ENCODE assay signal across 9 cellular contexts in genomic region chr12:47268501-47269459, GRCh38.
DNase-seq lines count a peak whose midpoint lies in the region; ATAC-seq and TF ChIP-seq lines count a peak whose summit lies in the region.
"Had no signal": no experiment of that assay in that cellular context is flagged by ENCODE, and none has a peak within 500 bp of the region (broad histone marks: within the 10 kb centered on the region; RNA-seq: fewer than 3 reads in every experiment).

No MANE protein-coding gene starts in this region.

- H3K36me3 Mint-ChIP-seq in CD14-positive monocyte = no peaks in the 10 kb centered on the region

- intact Hi-C loops in CD14-positive monocyte (cut with micrococcal nuclease) = no loop called here

- H3K9me3 Mint-ChIP-seq in CD14-positive monocyte = peaks cover 6 to 11% (median 8%) of the 10 kb centered on the region in 7 donors

- peak; percentile 23 for DNase-seq in erythroblast (lab: John Stamatoyannopoulos, UW)
- no peak for DNase-seq in NCI-H748 (lab: John Stamatoyannopoulos, UW; ENCODE audit: unreplicated experiment)
- DNase-seq in COLO668 (lab: John Stamatoyannopoulos, UW; ENCODE audit: unreplicated experiment) = no peak
- no peak for DNase-seq in CD14-positive monocyte (ENCODE audit: low spot score)
- no peak for DNase-seq in cerebellar cortex (ENCODE audit: low spot score)
- DNase-seq: NCI-H1417 had no signal

- H3K27me3 Mint-ChIP-seq in CD14-positive monocyte (ENCODE audit: low read depth in 3 of 3) = peaks cover 0 to 5% (median 0%) of the 10 kb centered on the region in 3 donors

- H3K4me1 Mint-ChIP-seq in CD14-positive monocyte = peaks cover 10% of the 10 kb centered on the region

- TF ChIP-seq POLR2A in erythroblast (IDR thresholded peaks at IDR 0.05; ENCODE audit: low read length) = no peak

- H3K4me3 Mint-ChIP-seq in CD14-positive monocyte = no peak overlapping the region

- no peak for TF ChIP-seq CTCF in CD14-positive monocyte (IDR thresholded peaks at IDR 0.05)

- ATAC-seq in GM18508 (IDR thresholded peaks at IDR 0.05; ENCODE audit: insufficient read depth, unreplicated experiment) = peak; percentile 70
- peak; percentile 75 for ATAC-seq in GM21529 (IDR thresholded peaks at IDR 0.05; ENCODE audit: unreplicated experiment)
- ATAC-seq in HG03460 (IDR thresholded peaks at IDR 0.05; ENCODE audit: unreplicated experiment) = peak; percentile 85

- no peak overlapping the region for H3K27ac Mint-ChIP-seq in CD14-positive monocyte

Comparison
In these comparisons a context has a peak if more than half of its experiments do, and no peak if none do; other contexts are left out.
1. DNase-seq: peak in erythroblast (2 of 2); none in NCI-H748 (single experiment), COLO668 (single experiment), CD14-positive monocyte (single experiment) and cerebellar cortex (single experiment).
2. Peak in every context shown above with its lines, with median percentiles within 50 percentile points of each other: ATAC-seq.